Comparison of ENCODE assay signal across 13 cellular contexts in the genomic region with DNA sequence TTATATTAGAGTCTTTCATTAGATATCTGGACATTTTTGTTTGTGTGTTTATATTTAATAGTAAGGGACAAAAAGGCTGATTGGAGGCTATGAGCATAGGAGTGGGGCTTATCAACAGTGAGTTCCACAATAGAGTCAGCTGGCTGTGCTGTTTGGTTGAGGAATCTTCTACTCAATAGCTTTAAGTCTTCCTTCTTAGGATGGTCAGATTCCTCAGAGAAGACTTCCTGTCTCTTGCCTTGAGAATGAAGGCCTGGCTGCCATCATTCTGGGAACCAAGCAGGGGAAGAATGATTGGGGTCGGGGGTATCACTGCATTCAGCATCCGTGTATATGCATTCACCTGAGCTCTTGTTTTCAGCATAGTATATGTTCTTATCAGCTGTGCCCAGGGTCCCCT. TPM values are rescaled to one million over a fixed set of nuclear protein-coding genes. Genes with fewer than 3 reads are reported as not detected.
"Had no signal": no experiment of that assay in that cellular context is flagged by ENCODE, and none has a peak within 500 bp of the region (broad histone marks: within the 10 kb centered on the region; RNA-seq: fewer than 3 reads in every experiment).

No MANE protein-coding gene starts in this region.

- H3K9me3 ChIP-seq: colonic mucosa had no signal

- H3K36me3 ChIP-seq: colonic mucosa had no signal

- DNase-seq: activated CD4-positive, alpha-beta memory T cell treated with anti-CD3 and anti-CD28 coated beads, Interleukin-2, amount 10 ng/mL, durations not matched to agents 7 days and 5 days; activated gamma-delta T cell treated with Interleukin-2 at 50 U/mL for 16 hours; activated naive CD8-positive, alpha-beta T cell treated with anti-CD3 and anti-CD28 coated beads for 36 hours; activated T-cell treated with anti-CD3 and anti-CD28 coated beads, Interleukin-2, amount 50 U/mL, for 48 hours; aorta; colonic mucosa; effector memory CD4-positive, alpha-beta T cell; naive thymus-derived CD4-positive, alpha-beta T cell; right cardiac atrium; stimulated activated CD4-positive, alpha-beta T cell treated with anti-CD3 and anti-CD28 coated beads, Interleukin-1b, Interleukin-23, amount 100 ng/mL, for 48 hours had no signal

- H3K4me1 ChIP-seq: colonic mucosa had no signal

- H3K27me3 ChIP-seq: colonic mucosa had no signal

- H3K4me3 ChIP-seq: colonic mucosa, lung, smooth muscle cell had no signal

- H3K27ac ChIP-seq: colonic mucosa had no signal

RNA-seq across cellular contexts. Expression of a gene that starts 31.9 kb away (rescaled TPM):
- total RNA-seq: aorta, colonic mucosa, epithelial cell of proximal tubule, smooth muscle cell had no signal
- polyA plus RNA-seq: naive thymus-derived CD4-positive, alpha-beta T cell; smooth muscle cell had no signal
